In genomic region chr9:129210125-129210524, GRCh38 we compare ENCODE assay signal across 21 cellular contexts.
"Had no signal": no experiment of that assay in that cellular context is flagged by ENCODE, and none has a peak within 500 bp of the region (broad histone marks: within the 10 kb centered on the region; RNA-seq: fewer than 3 reads in every experiment).

No MANE protein-coding gene starts in this region.

- H3K27me3 Mint-ChIP-seq: activated CD4-positive, alpha-beta T cell treated with anti-CD3 and anti-CD28 coated beads, Interleukin-2, amount 10 ng/mL, durations not matched to agents 24 days and 14 days; natural killer cell treated with Interleukin-12 subunit alpha and Interleukin-12 subunit beta and Interleukin-15 and Interleukin-18, amount 100 ng/mL, for 72 hours; T-helper 17 cell had no signal

- H3K4me3 Mint-ChIP-seq: activated CD4-positive, alpha-beta T cell treated with anti-CD3 and anti-CD28 coated beads, Interleukin-2, amount 10 ng/mL, durations not matched to agents 24 days and 14 days; activated T-cell treated with anti-CD3 and anti-CD28 coated beads, Interleukin-2, amount 50 U/mL, for 4 hours; natural killer cell treated with Interleukin-12 subunit alpha and Interleukin-12 subunit beta and Interleukin-15 and Interleukin-18, amount 100 ng/mL, for 72 hours; T-helper 17 cell had no signal

- H3K4me3 ChIP-seq: coronary artery, heart left ventricle, left ventricle myocardium inferior, ovary, prostate gland, upper lobe of left lung had no signal

- H3K36me3 Mint-ChIP-seq: natural killer cell treated with Interleukin-12 subunit alpha and Interleukin-12 subunit beta and Interleukin-15 and Interleukin-18, amount 100 ng/mL, for 72 hours had no signal

- DNase-seq: activated CD4-positive, alpha-beta T cell treated with anti-CD3 and anti-CD28 coated beads, Interleukin-2, amount 10 ng/mL, durations not matched to agents 24 days and 14 days; activated CD8-positive, alpha-beta memory T cell treated with anti-CD3 and anti-CD28 coated beads, Interleukin-2, amount 50 U/mL, for 4 hours; activated naive CD4-positive, alpha-beta T cell; activated T-cell treated with anti-CD3 and anti-CD28 coated beads, Interleukin-2, amount 50 U/mL, for 4 hours; cerebellar nuclear complex; heart left ventricle; kidney glomerular epithelial cell; left ventricle myocardium inferior; midbrain; ovary; stimulated activated CD4-positive, alpha-beta T cell treated with anti-CD3 and anti-CD28 coated beads, Interleukin-4, amount 100 ng/mL, for 4 hours; stimulated activated naive CD8-positive, alpha-beta T cell treated with anti-CD3 and anti-CD28 coated beads, Interleukin-15, Interleukin-2, amounts not matched to agents 100 U/mL and 50 U/mL, for 24 hours; SW 1271; T-helper 17 cell; upper lobe of left lung had no signal

- H3K9me3 Mint-ChIP-seq: activated CD4-positive, alpha-beta T cell treated with anti-CD3 and anti-CD28 coated beads, Interleukin-2, amount 10 ng/mL, durations not matched to agents 24 days and 14 days; activated T-cell treated with anti-CD3 and anti-CD28 coated beads, Interleukin-2, amount 50 U/mL, for 4 hours; activated T-helper 2 cell treated with anti-CD3 and anti-CD28 coated beads, Interferon-gamma antibody, Interleukin-2, Interleukin-4, amounts not matched to agents 10 μg/mL and 5 μg/mL and 100 μg/mL, durations not matched to agents 14 hours and 24 hours and 36 hours; natural killer cell treated with Interleukin-12 subunit alpha and Interleukin-12 subunit beta and Interleukin-15 and Interleukin-18, amount 100 ng/mL, for 72 hours had no signal

- H3K9me3 ChIP-seq: heart left ventricle, left ventricle myocardium inferior, neutrophil, ovary, prostate gland, upper lobe of left lung had no signal

- H3K27ac ChIP-seq: coronary artery, heart left ventricle, left ventricle myocardium inferior, neutrophil, ovary, prostate gland, upper lobe of left lung had no signal

- H3K4me1 ChIP-seq: heart left ventricle, left ventricle myocardium inferior, prostate gland, upper lobe of left lung had no signal

- H3K27me3 ChIP-seq: heart left ventricle, neutrophil, ovary, upper lobe of left lung had no signal

- H3K27ac Mint-ChIP-seq: activated CD4-positive, alpha-beta T cell treated with anti-CD3 and anti-CD28 coated beads, Interleukin-2, amount 10 ng/mL, durations not matched to agents 24 days and 14 days; activated T-helper 2 cell treated with anti-CD3 and anti-CD28 coated beads, Interferon-gamma antibody, Interleukin-2, Interleukin-4, amounts not matched to agents 10 μg/mL and 5 μg/mL and 100 μg/mL, durations not matched to agents 14 hours and 24 hours and 36 hours; natural killer cell treated with Interleukin-12 subunit alpha and Interleukin-12 subunit beta and Interleukin-15 and Interleukin-18, amount 100 ng/mL, for 72 hours; T-helper 17 cell had no signal

- H3K36me3 ChIP-seq: heart left ventricle, left ventricle myocardium inferior, neutrophil, ovary, prostate gland, upper lobe of left lung had no signal

- ATAC-seq: activated CD4-positive, CD25-positive, alpha-beta regulatory T cell treated with anti-CD3 and anti-CD28 coated beads, Interleukin-2, amount 50 U/mL, for 24 hours; activated T-cell treated with anti-CD3 and anti-CD28 coated beads, Interleukin-2, amount 50 U/mL, for 4 hours; heart left ventricle; natural killer cell treated with Interleukin-12 subunit alpha and Interleukin-12 subunit beta and Interleukin-15 and Interleukin-18, amount 100 ng/mL, for 72 hours; stimulated activated naive CD8-positive, alpha-beta T cell treated with anti-CD3 and anti-CD28 coated beads, Interleukin-15, Interleukin-2, amounts not matched to agents 100 U/mL and 50 U/mL, for 24 hours; T-helper 17 cell had no signal
